ENCODE assay signal across 36 cellular contexts in genomic region chr10:32887481-32887880, GRCh38.
"Had no signal": no experiment of that assay in that cellular context is flagged by ENCODE, and none has a peak within 500 bp of the region (broad histone marks: within the 10 kb centered on the region; RNA-seq: fewer than 3 reads in every experiment).

No MANE protein-coding gene starts in this region.

- H3K36me3 Mint-ChIP-seq: activated CD4-positive, alpha-beta memory T cell treated with anti-CD3 and anti-CD28 coated beads for 36 hours; activated naive CD8-positive, alpha-beta T cell treated with anti-CD3 and anti-CD28 coated beads for 36 hours; natural killer cell had no signal

- H3K9me3 Mint-ChIP-seq: activated CD4-positive, alpha-beta memory T cell treated with anti-CD3 and anti-CD28 coated beads for 36 hours; activated naive CD4-positive, alpha-beta T cell treated with anti-CD3 and anti-CD28 coated beads for 36 hours; activated naive CD8-positive, alpha-beta T cell treated with anti-CD3 and anti-CD28 coated beads for 36 hours; activated T-helper 1 cell treated with anti-CD3 and anti-CD28 coated beads, Interleukin-12 subunit alpha, Interleukin-12 subunit beta, Interleukin-2, Interleukin-4 antibody, amounts not matched to agents 30 ng/mL and 10 ng/mL and 1 ng/mL, durations not matched to agents 14 hours and 24 hours and 36 hours; natural killer cell; T-helper 2 cell treated with Interferon-gamma antibody and Interleukin-4, amounts not matched to agents 5 μg/mL and 100 μg/mL, for 36 hours had no signal

- H3K9ac ChIP-seq: parathyroid adenoma had no signal

- DNase-seq: activated CD4-positive, alpha-beta memory T cell treated with anti-CD3 and anti-CD28 coated beads for 36 hours; activated CD4-positive, alpha-beta T cell treated with anti-CD3 and anti-CD28 coated beads for 48 hours; activated CD8-positive, alpha-beta memory T cell treated with anti-CD3 and anti-CD28 coated beads, Interleukin-2, amount 50 U/mL, for 4 hours; activated effector memory CD4-positive, alpha-beta T cell treated with anti-CD3 and anti-CD28 coated beads, Interleukin-2, amount 50 U/mL, for 16 hours; activated naive CD4-positive, alpha-beta T cell treated with anti-CD3 and anti-CD28 coated beads for 36 hours; activated naive CD8-positive, alpha-beta T cell treated with anti-CD3 and anti-CD28 coated beads for 36 hours; activated T-cell treated with anti-CD3 and anti-CD28 coated beads, Interleukin-2, amount 50 U/mL, for 1 hour; adrenal gland; aorta; dermis blood vessel endothelial cell; effector CD4-positive, alpha-beta T cell; esophagus squamous epithelium; foreskin melanocyte; heart right ventricle; kidney glomerular epithelial cell; lower lobe of right lung; mesenchymal stem cell; natural killer cell; psoas muscle; stimulated activated CD4-positive, alpha-beta T cell treated with anti-CD3 and anti-CD28 coated beads, Interleukin-1b, Interleukin-23, amount 100 ng/mL, for 48 hours; stimulated activated CD4-positive, alpha-beta T cell treated with anti-CD3 and anti-CD28 coated beads, Interleukin-4, amount 100 ng/mL, for 4 hours; stimulated activated naive CD4-positive, alpha-beta T cell; T-helper 1 cell; testis; transverse colon had no signal

- H3K27ac ChIP-seq: adrenal gland, body of pancreas, epithelial cell of prostate, esophagus squamous epithelium, heart right ventricle, lower lobe of right lung, neutrophil, parathyroid adenoma, psoas muscle, testis, transverse colon, vagina, VCaP had no signal

- H3K27me3 ChIP-seq: adrenal gland, body of pancreas, esophagus squamous epithelium, heart right ventricle, neutrophil, testis, transverse colon, vagina had no signal

- H3K4me1 ChIP-seq: adrenal gland, body of pancreas, heart right ventricle, lower lobe of right lung, parathyroid adenoma, psoas muscle, testis, transverse colon, vagina had no signal

- ATAC-seq: activated CD4-positive, CD25-positive, alpha-beta regulatory T cell treated with anti-CD3 and anti-CD28 coated beads, Interleukin-2, amount 50 U/mL, for 24 hours; body of pancreas; heart right ventricle; left lobe of liver; psoas muscle had no signal

- H3K27ac Mint-ChIP-seq: activated CD4-positive, alpha-beta memory T cell treated with anti-CD3 and anti-CD28 coated beads for 36 hours; activated naive CD4-positive, alpha-beta T cell treated with anti-CD3 and anti-CD28 coated beads for 36 hours; activated naive CD8-positive, alpha-beta T cell treated with anti-CD3 and anti-CD28 coated beads for 36 hours; activated T-helper 1 cell treated with anti-CD3 and anti-CD28 coated beads, Interleukin-12 subunit alpha, Interleukin-12 subunit beta, Interleukin-2, Interleukin-4 antibody, amounts not matched to agents 30 ng/mL and 10 ng/mL and 1 ng/mL, durations not matched to agents 14 hours and 24 hours and 36 hours; natural killer cell; T-helper 2 cell treated with Interferon-gamma antibody and Interleukin-4, amounts not matched to agents 5 μg/mL and 100 μg/mL, for 36 hours had no signal

- H3K4me3 ChIP-seq: adrenal gland, body of pancreas, esophagus squamous epithelium, heart right ventricle, lower lobe of right lung, psoas muscle, smooth muscle cell, testis, transverse colon, vagina had no signal

- H3K4me3 Mint-ChIP-seq: activated CD4-positive, alpha-beta memory T cell treated with anti-CD3 and anti-CD28 coated beads for 36 hours; activated naive CD4-positive, alpha-beta T cell treated with anti-CD3 and anti-CD28 coated beads for 36 hours; activated naive CD8-positive, alpha-beta T cell treated with anti-CD3 and anti-CD28 coated beads for 36 hours; activated T-helper 1 cell treated with anti-CD3 and anti-CD28 coated beads, Interleukin-12 subunit alpha, Interleukin-12 subunit beta, Interleukin-2, Interleukin-4 antibody, amounts not matched to agents 30 ng/mL and 10 ng/mL and 1 ng/mL, durations not matched to agents 14 hours and 24 hours and 36 hours; natural killer cell; T-helper 2 cell treated with Interferon-gamma antibody and Interleukin-4, amounts not matched to agents 5 μg/mL and 100 μg/mL, for 36 hours had no signal

- H3K36me3 ChIP-seq: adrenal gland, esophagus squamous epithelium, lower lobe of right lung, neutrophil, transverse colon, vagina had no signal

- H3K27me3 Mint-ChIP-seq: activated CD4-positive, alpha-beta memory T cell treated with anti-CD3 and anti-CD28 coated beads for 36 hours; activated naive CD8-positive, alpha-beta T cell treated with anti-CD3 and anti-CD28 coated beads for 36 hours had no signal

- H3K9me3 ChIP-seq: adrenal gland, body of pancreas, esophagus squamous epithelium, heart right ventricle, lower lobe of right lung, neutrophil, psoas muscle, testis, transverse colon, vagina had no signal
